Comparison of ENCODE assay signal across 8 cellular contexts in the genomic region with DNA sequence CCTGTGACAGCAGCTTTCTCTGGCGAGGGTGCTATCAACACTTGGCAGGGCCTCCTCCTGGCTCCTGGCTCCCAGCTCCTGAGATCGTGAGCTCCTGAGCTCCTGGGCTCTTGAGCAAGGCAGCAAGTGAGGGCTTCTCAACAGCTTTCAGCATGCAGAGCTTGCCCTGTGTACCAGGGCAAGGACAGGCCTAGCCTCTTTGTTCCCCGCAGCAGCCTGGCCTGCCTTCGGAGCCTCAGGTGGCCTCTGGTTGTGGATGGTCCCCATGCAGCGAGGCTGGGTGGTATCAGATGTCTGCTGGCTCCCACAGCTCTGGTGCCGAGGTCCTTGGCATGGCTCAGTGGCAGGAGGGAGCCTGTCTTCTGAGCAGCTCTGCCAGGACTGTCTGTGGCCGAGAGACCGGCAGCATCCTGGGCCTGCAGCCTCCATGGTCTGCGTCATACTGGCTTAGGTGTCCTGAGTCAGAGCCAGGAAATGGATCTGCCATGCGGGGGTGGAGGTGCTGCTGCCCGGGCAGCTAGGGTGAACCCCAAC. TPM values are rescaled to one million over a fixed set of nuclear protein-coding genes. Genes with fewer than 3 reads are reported as not detected.
DNase-seq lines count a peak whose midpoint lies in the region; ATAC-seq, FAIRE-seq and TF ChIP-seq lines count a peak whose summit lies in the region.

No MANE protein-coding gene starts in this region.

- TF ChIP-seq RAD21 in K562 (CRISPR knock-in tag; conservative IDR thresholded peaks at IDR 0.05 in 1 of 2, IDR thresholded peaks at IDR 0.05 in 1 of 2): no peak

- H3K4me2 ChIP-seq in K562 (ENCODE audit: insufficient read depth, low read length): no peak overlapping the region

- H3K4me1 ChIP-seq in K562 (replicated peaks in 1 of 2; ENCODE audit: control insufficient read depth in 2 of 2, insufficient read depth in 2 of 2, low read length in 2 of 2): peaks cover 38 to 42% of the 10 kb centered on the region in 2 experiments
- peaks cover 68 to 73% of the 10 kb centered on the region in 2 donors for H3K4me1 ChIP-seq in kidney (ENCODE audit: control insufficient read depth in 1 of 2, insufficient read depth in 1 of 2, low read depth in 1 of 2, low read length in 2 of 2)
- peaks cover 79 to 100% (median 90%) of the 10 kb centered on the region in 4 donors for H3K4me1 ChIP-seq in stomach

- peaks cover 42% of the 10 kb centered on the region for H3K79me2 ChIP-seq in K562 (ENCODE audit: control insufficient read depth, insufficient read depth, low read length)

- ATAC-seq in K562 (no peak), HG03175 (IDR thresholded peaks at IDR 0.05; ENCODE audit: unreplicated experiment) (no peak)

- FAIRE-seq in K562 (lab: Jason Lieb, UNC): no peak
- FAIRE-seq in kidney (lab: Jason Lieb, UNC): no peak

- in situ Hi-C loops in K562 (cut with MboI): no loop called here

- DNase-seq in HCEC 1CT (peak; percentile 79), K562 (ENCODE audit: extremely low read depth in 1 of 4, low spot score in 3 of 4) (no peak), kidney (peak; percentile 79), stomach (no peak), OCI-M2 (lab: John Stamatoyannopoulos, UW; ENCODE audit: unreplicated experiment) (no peak), NCI-H1105 (lab: John Stamatoyannopoulos, UW) (no peak), MV-4-11 (lab: John Stamatoyannopoulos, UW) (no peak)

- H3K27me3 ChIP-seq in K562 (ENCODE audit: control insufficient read depth in 2 of 2, insufficient read depth in 2 of 2, low read length in 2 of 2) (no peaks in the 10 kb centered on the region), stomach (no peaks in the 10 kb centered on the region)

- no peak overlapping the region for H2AFZ ChIP-seq in K562 (ENCODE audit: low read depth, low read length)

- intact Hi-C loops in K562 (cut with micrococcal nuclease): no loop called here
- intact Hi-C loops in kidney (cut with DNase I): no loop called here
- intact Hi-C loops in stomach (cut with DNase I; ENCODE audit: low total_unique reads): no loop called here

- no peak for TF ChIP-seq POLR2A in K562 (conservative IDR thresholded peaks at IDR 0.05)
- TF ChIP-seq POLR2A in stomach (IDR thresholded peaks at IDR 0.05): no peak

- TF ChIP-seq CTCF in K562 (IDR thresholded peaks at IDR 0.05 in 2 of 3, conservative IDR thresholded peaks at IDR 0.05 in 1 of 3; ENCODE audit: insufficient read depth in 2 of 3, low read depth in 1 of 3, low read length in 3 of 3) (no peak), kidney (IDR thresholded peaks at IDR 0.05; ENCODE audit: borderline replicate concordance, extremely low read depth, insufficient read depth) (no peak), stomach (IDR thresholded peaks at IDR 0.05) (no peak)

- H3K9me3 ChIP-seq in K562 (replicated peaks; ENCODE audit: control insufficient read depth, insufficient read depth, low read depth, low read length) (no peaks in the 10 kb centered on the region), kidney (ENCODE audit: control insufficient read depth in 1 of 2, low read length in 2 of 2) (no peaks in the 10 kb centered on the region), stomach (no peaks in the 10 kb centered on the region)

- peaks cover 19% of the 10 kb centered on the region; the same call in 1 of the 2 replicates for H4K20me1 ChIP-seq in K562 (replicated peaks; ENCODE audit: control insufficient read depth, insufficient read depth, low read length)

- H3K27ac ChIP-seq in K562 (ENCODE audit: extremely low read depth, low read depth, low read length) (no peak overlapping the region), kidney (ENCODE audit: low read depth in 2 of 2, low read length in 2 of 2) (peak overlapping the region; percentile 61 to 75), stomach (peak overlapping the region; percentile 34 to 88 (median 80))

- CTCF ChIA-PET in K562 (lab: Yijun Ruan, JAX; ENCODE audit: low intra/inter-chr PET ratio): no interaction called here

- H3K9ac ChIP-seq in K562 (ENCODE audit: insufficient read depth in 1 of 2, low read depth in 2 of 2, low read length in 2 of 2): peak overlapping the region in 1 of 2 experiments; percentile 76; a peak in 2 of 4 replicates
- peak overlapping the region in 1 of 2 donors; percentile 29 for H3K9ac ChIP-seq in kidney (ENCODE audit: low read length in 2 of 2)

- H3K4me3 ChIP-seq in K562: no peak overlapping the region
- no peak overlapping the region for H3K4me3 ChIP-seq in kidney (ENCODE audit: low read length in 2 of 2)
- no peak overlapping the region for H3K4me3 ChIP-seq in stomach

- H3K9me1 ChIP-seq in K562 (ENCODE audit: control insufficient read depth, insufficient read depth, low read length): no peaks in the 10 kb centered on the region

- H3K36me3 ChIP-seq in K562 (ENCODE audit: control insufficient read depth, insufficient read depth, low read length): peaks cover 11% of the 10 kb centered on the region; the same call in 1 of the 3 replicates
- H3K36me3 ChIP-seq in kidney (ENCODE audit: control insufficient read depth in 1 of 2, insufficient read depth in 2 of 2, low read length in 2 of 2): peaks cover 0 to 4% of the 10 kb centered on the region in 2 donors
- peaks cover 5 to 18% (median 11%) of the 10 kb centered on the region in 4 donors for H3K36me3 ChIP-seq in stomach

- WGBS in K562 (ENCODE audit: insufficient coverage, low coverage, missing lambda C conversion rate): 77% methylated on average over 10 of the region's 11 CpGs
- 25 to 49% (median 34%) methylated on average over 4 to 11 of the region's 11 CpGs for WGBS in stomach, 5 donors

- POLR2A ChIA-PET in K562 (lab: Yijun Ruan, JAX): interaction anchor here (1.1 kb wide), 1 partner anchor 18 kb away, joined by 3 read pairs; no protein-coding TSS in a partner anchor

- no peak for TF ChIP-seq EP300 in K562 (IDR thresholded peaks at IDR 0.05; ENCODE audit: low read length)
- peak; percentile 76 for TF ChIP-seq EP300 in stomach (IDR thresholded peaks at IDR 0.05)

- BruUV-seq in K562 (replicated peaks; lab: Mats Ljungman, UMichigan): no TSS peak

TF ChIP-seq in K562, 482 proteins besides CTCF, POLR2A, EP300 and RAD21:
- TF ChIP-seq ZNF239 (CRISPR knock-in tag; IDR thresholded peaks at IDR 0.05) (no peak), RCOR1 (IDR thresholded peaks at IDR 0.05; ENCODE audit: borderline replicate concordance in 1 of 2, low read depth in 2 of 2, low read length in 2 of 2) (no peak), POLR2G (IDR thresholded peaks at IDR 0.05; ENCODE audit: low read depth, low read length) (0 out of 2 replicates have a peak, but pooled peaks have one; percentile 17)

RNA-seq across cellular contexts. Expression of gene ZMIZ1, which starts 44.2 kb away (rescaled TPM):
- 31.4 and 71.8 TPM in 2 replicates for total RNA-seq in K562 (2011; cell fraction: chromatin; rRNA removed; ENCODE audit: low replicate concordance)
- 28.6 and 32.2 TPM in 2 replicates for total RNA-seq in K562 (2011; cell fraction: nucleolus; rRNA removed)
- 31.8 and 38.1 TPM in 2 replicates for total RNA-seq in K562 (2011; cell fraction: nucleoplasm; rRNA removed)
- total RNA-seq in K562 (2014; rRNA removed) (7.0 and 7.7 TPM in 2 replicates), K562 (2014; rRNA removed; fragmentation: Illumina TruSeq; extraction: Trizol) (2.6 and 2.8 TPM in 2 replicates), K562 (2015; rRNA removed; fragmentation: Illumina TruSeq; extraction: Trizol) (4.3 and 5.0 TPM in 2 replicates), K562 (2021) (30.3 and 37.3 TPM in 2 replicates), kidney (97.6 TPM), stomach (100 to 1,000 TPM in 1 of 5 donors, 10 to 100 TPM in 4; 25.9 to 103 (median 67.7) TPM)
- polyA plus RNA-seq in K562 (2011; rRNA removed) (3.6 and 6.2 TPM in 2 replicates), K562 (2014; fragmentation: Illumina TruSeq; extraction: Trizol) (22.9 and 25.1 TPM in 2 replicates), K562 (2014; fragmentation: Nextera tagmentation; extraction: Ambion mirVana) (1 to 10 TPM; 1.0 to 1.9 TPM), K562 (2014; rRNA removed) (11.0 and 11.7 TPM in 2 replicates), kidney (ENCODE audit: insufficient read depth, low read depth, low replicate concordance) (14.2 TPM), stomach (10 to 100 TPM; 17.7 to 20.2 (median 18.2) TPM)
- polyA plus RNA-seq in K562 (2011; cell fraction: cytosol; rRNA removed): 5.2 and 5.4 TPM in 2 replicates
- 18.9 and 30.6 TPM in 2 replicates for polyA plus RNA-seq in K562 (2011; cell fraction: nucleus; rRNA removed)
- 23.3 and 39.2 TPM in 2 replicates for polyA plus RNA-seq in K562 (2012)
- 5.8 and 6.7 TPM in 2 replicates for polyA minus RNA-seq in K562 (2011; rRNA and poly(A)+ RNA removed)
- 14.9 and 22.3 TPM in 2 replicates for polyA minus RNA-seq in K562 (2011; cell fraction: cytosol; rRNA and poly(A)+ RNA removed)
- polyA minus RNA-seq in K562 (2011; cell fraction: nucleus; rRNA and poly(A)+ RNA removed): 17.6 and 22.4 TPM in 2 replicates

Comparison
In these comparisons a context has a peak if more than half of its experiments do, and no peak if none do; other contexts are left out.
1. DNase-seq: peak in HCEC 1CT (single experiment) and kidney (single experiment); none in K562 (0 of 4), stomach (single experiment), OCI-M2 (single experiment), NCI-H1105 (single experiment) and MV-4-11 (single experiment).